ENCODE assay signal across 17 cellular contexts in the genomic region with DNA sequence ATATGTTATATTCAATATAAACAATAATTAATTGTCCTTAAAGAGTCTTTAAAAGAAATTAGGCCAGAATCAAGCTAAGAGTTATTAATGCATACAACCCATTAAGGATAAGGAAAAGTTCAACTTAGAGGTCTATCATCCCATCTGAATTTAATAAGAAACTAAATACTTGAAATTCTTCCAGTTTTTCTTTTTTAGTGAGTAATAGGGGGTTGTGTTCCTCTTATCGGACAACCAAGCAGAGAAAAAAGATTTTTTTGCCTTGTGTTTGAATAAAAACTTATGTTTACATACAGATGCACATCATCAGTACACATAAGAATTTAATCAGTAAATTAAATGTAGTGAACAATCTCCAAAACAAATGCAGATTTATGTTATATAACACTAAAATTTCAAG.
"Had no signal": no experiment of that assay in that cellular context is flagged by ENCODE, and none has a peak within 500 bp of the region (broad histone marks: within the 10 kb centered on the region; RNA-seq: fewer than 3 reads in every experiment).

No MANE protein-coding gene starts in this region.

- H3K36me3 Mint-ChIP-seq: activated naive CD8-positive, alpha-beta T cell treated with anti-CD3 and anti-CD28 coated beads for 36 hours had no signal

- ATAC-seq: right cardiac atrium had no signal

- H3K4me1 ChIP-seq: prostate gland had no signal

- H3K4me3 Mint-ChIP-seq: activated naive CD8-positive, alpha-beta T cell treated with anti-CD3 and anti-CD28 coated beads for 36 hours; neural crest cell; stimulated activated naive CD8-positive, alpha-beta T cell treated with anti-CD3 and anti-CD28 coated beads, Interleukin-15, Interleukin-2, amounts not matched to agents 100 ng/mL and 50 ng/mL, for 24 hours; T-helper 2 cell treated with Interferon-gamma antibody and Interleukin-4, amounts not matched to agents 5 μg/mL and 100 μg/mL, for 36 hours had no signal

- H3K27ac Mint-ChIP-seq: activated naive CD8-positive, alpha-beta T cell treated with anti-CD3 and anti-CD28 coated beads for 36 hours; stimulated activated naive CD8-positive, alpha-beta T cell treated with anti-CD3 and anti-CD28 coated beads, Interleukin-15, Interleukin-2, amounts not matched to agents 100 ng/mL and 50 ng/mL, for 24 hours; T-helper 2 cell treated with Interferon-gamma antibody and Interleukin-4, amounts not matched to agents 5 μg/mL and 100 μg/mL, for 36 hours had no signal

- H3K27ac ChIP-seq: prostate gland, suprapubic skin had no signal

- H3K4me1 Mint-ChIP-seq: activated naive CD8-positive, alpha-beta T cell treated with anti-CD3 and anti-CD28 coated beads for 36 hours had no signal

- H3K27me3 ChIP-seq: suprapubic skin had no signal

- DNase-seq: activated CD4-positive, alpha-beta T cell treated with anti-CD3 and anti-CD28 coated beads, Interleukin-2, amount 50 U/mL, for 1 hour; activated CD8-positive, alpha-beta memory T cell treated with anti-CD3 and anti-CD28 coated beads for 24 hours; activated gamma-delta T cell treated with Interleukin-2 at 50 U/mL for 16 hours; activated naive CD8-positive, alpha-beta T cell treated with anti-CD3 and anti-CD28 coated beads for 36 hours; anterior cingulate cortex; dermis blood vessel endothelial cell; foreskin melanocyte; right cardiac atrium; stimulated activated CD4-positive, alpha-beta T cell treated with anti-CD3 and anti-CD28 coated beads, Interleukin-15, amount 100 ng/mL, for 24 hours; stimulated activated CD4-positive, alpha-beta T cell treated with anti-CD3 and anti-CD28 coated beads, Interleukin-4, amount 100 ng/mL, for 1 hour; trophoblast cell had no signal

- H3K9me3 ChIP-seq: prostate gland, suprapubic skin had no signal

- H3K36me3 ChIP-seq: prostate gland, suprapubic skin had no signal

- H3K9me3 Mint-ChIP-seq: activated naive CD8-positive, alpha-beta T cell treated with anti-CD3 and anti-CD28 coated beads for 36 hours; stimulated activated naive CD8-positive, alpha-beta T cell treated with anti-CD3 and anti-CD28 coated beads, Interleukin-15, Interleukin-2, amounts not matched to agents 100 ng/mL and 50 ng/mL, for 24 hours; T-helper 2 cell treated with Interferon-gamma antibody and Interleukin-4, amounts not matched to agents 5 μg/mL and 100 μg/mL, for 36 hours had no signal

- H3K4me3 ChIP-seq: prostate gland, skin epidermis, suprapubic skin had no signal

- H3K27me3 Mint-ChIP-seq: activated naive CD8-positive, alpha-beta T cell treated with anti-CD3 and anti-CD28 coated beads for 36 hours; stimulated activated naive CD8-positive, alpha-beta T cell treated with anti-CD3 and anti-CD28 coated beads, Interleukin-15, Interleukin-2, amounts not matched to agents 100 ng/mL and 50 ng/mL, for 24 hours had no signal
